In genomic region chr5:33641722-33642505, GRCh38 we compare ENCODE assay signal across 10 cellular contexts.
A peak's percentile ranks its signal among the peaks of the same experiment; 100 is the strongest.
DNase-seq lines count a peak whose midpoint lies in the region; ATAC-seq and TF ChIP-seq lines count a peak whose summit lies in the region.
"Had no signal": no experiment of that assay in that cellular context is flagged by ENCODE, and none has a peak within 500 bp of the region (broad histone marks: within the 10 kb centered on the region; RNA-seq: fewer than 3 reads in every experiment).

No MANE protein-coding gene starts in this region.

- DNase-seq in SIG-M5 treated with dmso at 0.1 percent for 504 hours (lab: John Stamatoyannopoulos, UW; ENCODE audit: unreplicated experiment) (peak; percentile 55), SIG-M5 (lab: John Stamatoyannopoulos, UW) (no peak), astrocyte of the hippocampus (ENCODE audit: low read depth, low spot score) (peak; percentile 78), COLO668 (lab: John Stamatoyannopoulos, UW; ENCODE audit: unreplicated experiment) (no peak)
- DNase-seq in activated CD4-positive, alpha-beta T cell treated with anti-CD3 and anti-CD28 coated beads for 48 hours, result no peak
- DNase-seq: activated CD4-positive, alpha-beta memory T cell treated with anti-CD3 and anti-CD28 coated beads, Interleukin-2, amount 10 ng/mL, durations not matched to agents 7 days and 5 days; NCI-H2227 treated with DMSO at 0.1 percent for 48 hours had no signal

- H2AFZ ChIP-seq in parathyroid adenoma, result peak overlapping the region; percentile 3

- no peak for TF ChIP-seq CTCF in parathyroid adenoma (IDR thresholded peaks at IDR 0.05)

- no peak overlapping the region for H3K27ac ChIP-seq in parathyroid adenoma

- H3K4me2 ChIP-seq in parathyroid adenoma (ENCODE audit: low read length), result peak overlapping the region; percentile 45

- H3K4me3 ChIP-seq in parathyroid adenoma (ENCODE audit: low read depth, low read length), result peak overlapping the region; percentile 9

- no peaks in the 10 kb centered on the region for H3K36me3 ChIP-seq in parathyroid adenoma (ENCODE audit: control insufficient read depth, insufficient read depth, low read length)

- ATAC-seq in HG03469 (IDR thresholded peaks at IDR 0.05; ENCODE audit: unreplicated experiment) (peak; percentile 52), GM21381 (IDR thresholded peaks at IDR 0.05; ENCODE audit: unreplicated experiment) (no peak)

- H3K9ac ChIP-seq in parathyroid adenoma, result no peak overlapping the region

- no peaks in the 10 kb centered on the region for H3K79me2 ChIP-seq in parathyroid adenoma

- no peaks in the 10 kb centered on the region for H3K27me3 ChIP-seq in parathyroid adenoma (ENCODE audit: control insufficient read depth, insufficient read depth, low read length)

- no peaks in the 10 kb centered on the region for H3K9me3 ChIP-seq in parathyroid adenoma (ENCODE audit: control insufficient read depth, low read length)

- H3K4me1 ChIP-seq in parathyroid adenoma, result no peaks in the 10 kb centered on the region

Comparison
In these comparisons a context has a peak if more than half of its experiments do, and no peak if none do; other contexts are left out.
1. DNase-seq: peak in SIG-M5 treated with dmso at 0.1 percent for 504 hours (single experiment) and astrocyte of the hippocampus (single experiment); none in SIG-M5 (single experiment), COLO668 (single experiment) and activated CD4-positive, alpha-beta T cell treated with anti-CD3 and anti-CD28 coated beads for 48 hours (single experiment).